Comparison of ENCODE assay signal across 34 cellular contexts in genomic region chr1:181893937-181894336, GRCh38.
"Had no signal": no experiment of that assay in that cellular context is flagged by ENCODE, and none has a peak within 500 bp of the region (broad histone marks: within the 10 kb centered on the region; RNA-seq: fewer than 3 reads in every experiment).

No MANE protein-coding gene starts in this region.

- DNase-seq: Karpas-422, Kasumi-1, MG63, MM.1S, MV-4-11, NCI-H1048, NCI-H1092, NCI-H1092 treated with DMSO at 0.1 percent for 48 hours, NCI-H1105, NCI-H1105 treated with DMSO at 0.1 percent for 48 hours, NCI-H1417, NCI-H1417 treated with DMSO at 0.1 percent for 48 hours, NCI-H1436, NCI-H1436 treated with DMSO at 0.1 percent for 48 hours, NCI-H146, NCI-H1694, NCI-H1694 treated with DMSO at 0.1 percent for 48 hours, NCI-H187, NCI-H187 treated with DMSO at 0.1 percent for 48 hours, NCI-H1930, NCI-H2029, NCI-H2029 treated with DMSO at 0.1 percent for 48 hours, NCI-H2081, NCI-H2081 treated with DMSO at 0.1 percent for 48 hours, NCI-H2107, NCI-H2171, NCI-H2171 treated with DMSO at 0.1 percent for 48 hours, NCI-H2227 treated with DMSO at 0.1 percent for 48 hours, NCI-H226, NCI-H345, NCI-H446, NCI-H446 treated with DMSO at 0.1 percent for 48 hours, NCI-H510A had no signal

- H3K9ac ChIP-seq: KMS-11 had no signal

- H3K27ac ChIP-seq: KMS-11 had no signal

- H3K9me3 ChIP-seq: MG63 had no signal

- H3K4me2 ChIP-seq: KMS-11 had no signal

- H3K27me3 ChIP-seq: MG63 had no signal

- H3K4me3 ChIP-seq: MG63 had no signal

- H3K36me3 ChIP-seq: MG63 had no signal
